28 cellular contexts compared by ENCODE assay signal in genomic region chr2:145483854-145484253, GRCh38.
"Had no signal": no experiment of that assay in that cellular context is flagged by ENCODE, and none has a peak within 500 bp of the region (broad histone marks: within the 10 kb centered on the region; RNA-seq: fewer than 3 reads in every experiment).

No MANE protein-coding gene starts in this region.

- H3K4me3 Mint-ChIP-seq: immature natural killer cell; mesothelial cell of epicardium; naive B cell; natural killer cell; nephron progenitor cell; stimulated activated naive B cell treated with anti-CD40 and anti-IgM and Interleukin-4, amounts not matched to agents 10 μg/mL and 1 μg/mL and 100 μg/mL, for 72 hours had no signal

- ATAC-seq: left colon, lower lobe of right lung had no signal

- DNase-seq: hypothalamus; kidney; left colon; lower lobe of right lung; natural killer cell; nephron progenitor cell; ovary; right lobe of liver; stimulated activated CD4-positive, alpha-beta T cell treated with anti-CD3 and anti-CD28 coated beads, Interleukin-12 subunit alpha, Interleukin-12 subunit beta, amount 100 ng/mL, for 4 hours; stimulated activated CD4-positive, alpha-beta T cell treated with anti-CD3 and anti-CD28 coated beads, Interleukin-15, amount 100 ng/mL, for 24 hours; stimulated activated CD4-positive, alpha-beta T cell treated with anti-CD3 and anti-CD28 coated beads, Interleukin-2, amount 100 ng/mL, for 24 hours; stimulated activated CD4-positive, alpha-beta T cell treated with anti-CD3 and anti-CD28 coated beads, Interleukin-4, amount 100 ng/mL, for 1 hour; stimulated activated naive B cell treated with anti-CD40 and anti-IgM and Interleukin-4, amounts not matched to agents 10 μg/mL and 1 μg/mL and 100 μg/mL, for 72 hours; stimulated activated naive CD8-positive, alpha-beta T cell treated with anti-CD3 and anti-CD28 coated beads, Interleukin-15, Interleukin-2, amounts not matched to agents 100 U/mL and 50 U/mL, for 24 hours; stomach; testis; thyroid gland; transverse colon had no signal

- H3K36me3 Mint-ChIP-seq: immature natural killer cell; mesothelial cell of epicardium; naive B cell; natural killer cell; stimulated activated naive B cell treated with anti-CD40 and anti-IgM and Interleukin-4, amounts not matched to agents 10 μg/mL and 1 μg/mL and 100 μg/mL, for 72 hours had no signal

- H3K27ac ChIP-seq: left lung, lower lobe of right lung, ovary, right atrium auricular region, right lobe of liver, skin epidermis, stomach, testis, thyroid gland, transverse colon, upper lobe of left lung, vagina had no signal

- FAIRE-seq: islet of Langerhans had no signal

- H3K4me1 ChIP-seq: lower lobe of right lung, right atrium auricular region, right lobe of liver, stomach, testis, thyroid gland, transverse colon, upper lobe of left lung, vagina had no signal

- H3K27me3 ChIP-seq: left lung, ovary, right atrium auricular region, right lobe of liver, stomach, testis, thyroid gland, transverse colon, upper lobe of left lung, vagina had no signal

- H3K4me1 Mint-ChIP-seq: immature natural killer cell, natural killer cell, nephron progenitor cell had no signal

- H3K9me3 Mint-ChIP-seq: immature natural killer cell; mesothelial cell of epicardium; naive B cell; natural killer cell; nephron progenitor cell; stimulated activated naive B cell treated with anti-CD40 and anti-IgM and Interleukin-4, amounts not matched to agents 10 μg/mL and 1 μg/mL and 100 μg/mL, for 72 hours had no signal

- H3K4me3 ChIP-seq: left lung, lower lobe of right lung, ovary, right atrium auricular region, right lobe of liver, skin epidermis, stomach, testis, thyroid gland, transverse colon, upper lobe of left lung, vagina had no signal

- H3K36me3 ChIP-seq: left lung, lower lobe of right lung, ovary, right atrium auricular region, right lobe of liver, stomach, thyroid gland, transverse colon, upper lobe of left lung, vagina had no signal

- H3K27me3 Mint-ChIP-seq: naive B cell; stimulated activated naive B cell treated with anti-CD40 and anti-IgM and Interleukin-4, amounts not matched to agents 10 μg/mL and 1 μg/mL and 100 μg/mL, for 72 hours had no signal

- H3K27ac Mint-ChIP-seq: immature natural killer cell; mesothelial cell of epicardium; natural killer cell; nephron progenitor cell; progenitor cell of endocrine pancreas; stimulated activated naive B cell treated with anti-CD40 and anti-IgM and Interleukin-4, amounts not matched to agents 10 μg/mL and 1 μg/mL and 100 μg/mL, for 72 hours had no signal

- H3K9me3 ChIP-seq: left lung, lower lobe of right lung, ovary, right atrium auricular region, right lobe of liver, stomach, testis, thyroid gland, transverse colon, upper lobe of left lung, vagina had no signal
